ENCODE assay signal across 9 cellular contexts in genomic region chr19:47729468-47729798, GRCh38. TPM values are rescaled to one million over a fixed set of nuclear protein-coding genes. Genes with fewer than 3 reads are reported as not detected.
DNase-seq lines count a peak whose midpoint lies in the region; ATAC-seq, FAIRE-seq and TF ChIP-seq lines count a peak whose summit lies in the region.
"Had no signal": no experiment of that assay in that cellular context is flagged by ENCODE, and none has a peak within 500 bp of the region (broad histone marks: within the 10 kb centered on the region; RNA-seq: fewer than 3 reads in every experiment).

No MANE protein-coding gene starts in this region.

- 1% methylated on average over 9 of the region's 9 CpGs for WGBS in A549 (ENCODE audit: missing lambda C conversion rate)

- peak; percentile 89 for FAIRE-seq in A549 (lab: Jason Lieb, UNC)
- no peak for FAIRE-seq in GM19239 (lab: Jason Lieb, UNC)
- FAIRE-seq: GM12878 had no signal

- in situ Hi-C loops in astrocyte of the spinal cord (cut with HindIII; ENCODE audit: low sequenced_read_pairs) = no loop called here

- H3K4me3 Mint-ChIP-seq in stimulated activated memory B cell treated with anti-CD40 and anti-IgM and Interleukin-4, amounts not matched to agents 10 μg/mL and 1 μg/mL and 100 μg/mL, for 72 hours = no peak overlapping the region

- H3K36me3 Mint-ChIP-seq in stimulated activated memory B cell treated with anti-CD40 and anti-IgM and Interleukin-4, amounts not matched to agents 10 μg/mL and 1 μg/mL and 100 μg/mL, for 72 hours = no peaks in the 10 kb centered on the region

- peak overlapping the region; percentile 98 for H3K4me2 ChIP-seq in A549

- TF ChIP-seq RAD21 in A549 (conservative IDR thresholded peaks at IDR 0.05 in 1 of 2, IDR thresholded peaks at IDR 0.05 in 1 of 2) = no peak; a peak in 3 of 5 replicates

- CTCF ChIA-PET in A549 (lab: Yijun Ruan, JAX) = interaction anchor here (1.0 to 42.0 kb wide), 5 partner anchors 11 to 134 kb away, joined by 3 to 1389 read pairs (median 9); partner anchors contain the start of genes EHD2 and NOP53

- TF ChIP-seq POLR2A in A549 (IDR thresholded peaks at IDR 0.05; ENCODE audit: low read length) = peak; percentile 16; the same call in 1 of the 2 replicates

- H3K4me1 Mint-ChIP-seq in stimulated activated memory B cell treated with anti-CD40 and anti-IgM and Interleukin-4, amounts not matched to agents 10 μg/mL and 1 μg/mL and 100 μg/mL, for 72 hours = peaks cover 18% of the 10 kb centered on the region

- peak overlapping the region; percentile 55; the same call in 1 of the 2 replicates for H3K9ac ChIP-seq in HUES48 (ENCODE audit: low read depth, low read length)

- no peak overlapping the region for H3K27ac Mint-ChIP-seq in stimulated activated memory B cell treated with anti-CD40 and anti-IgM and Interleukin-4, amounts not matched to agents 10 μg/mL and 1 μg/mL and 100 μg/mL, for 72 hours

- peaks cover 4% of the 10 kb centered on the region for H3K9me3 Mint-ChIP-seq in stimulated activated memory B cell treated with anti-CD40 and anti-IgM and Interleukin-4, amounts not matched to agents 10 μg/mL and 1 μg/mL and 100 μg/mL, for 72 hours

- POLR2A ChIA-PET in A549 (lab: Yijun Ruan, JAX) = interaction anchor here (0.5 to 2.0 kb wide), 5 partner anchors 10 to 16 kb away, joined by 3 to 14 read pairs (median 6); partner anchors contain the start of genes EHD2 and NOP53

- H3K27me3 Mint-ChIP-seq in stimulated activated memory B cell treated with anti-CD40 and anti-IgM and Interleukin-4, amounts not matched to agents 10 μg/mL and 1 μg/mL and 100 μg/mL, for 72 hours = peaks cover 57% of the 10 kb centered on the region

- TF ChIP-seq CTCF in A549 (IDR thresholded peaks at IDR 0.05) (no peak), astrocyte of the spinal cord (IDR thresholded peaks at IDR 0.05; ENCODE audit: low read depth, low read length) (no peak)

- H3K9me3 ChIP-seq in A549 (no peaks in the 10 kb centered on the region), HUES48 (ENCODE audit: control insufficient read depth, insufficient read depth, low read length) (no peaks in the 10 kb centered on the region)

- H3K27me3 ChIP-seq in HUES48 (ENCODE audit: control insufficient read depth, insufficient read depth, low read length) = no peaks in the 10 kb centered on the region

- peak; percentile 92 to 98 for DNase-seq in A549 (ENCODE audit: low read depth in 1 of 2, low spot score in 1 of 2)
- DNase-seq in astrocyte of the spinal cord (ENCODE audit: low read depth, low spot score) = peak; percentile 84
- peak; percentile 86 for DNase-seq in iris pigment epithelial cell (ENCODE audit: low read depth)
- DNase-seq in stimulated activated naive CD8-positive, alpha-beta T cell treated with anti-CD3 and anti-CD28 coated beads, Interleukin-15, Interleukin-2, amounts not matched to agents 100 U/mL and 50 U/mL, for 24 hours = no peak
- DNase-seq in effector CD8-positive, alpha-beta T cell (lab: John Stamatoyannopoulos, UW) = no peak
- no peak for DNase-seq in GM19239 (ENCODE audit: insufficient read length, low spot score)

- TF ChIP-seq EP300 in A549 (IDR thresholded peaks at IDR 0.05) = peak; percentile 31 to 67; a peak in 2 of 5 replicates

- H3K4me1 ChIP-seq in A549 = peaks cover 50% of the 10 kb centered on the region
- peaks cover 6% of the 10 kb centered on the region; the same call in 1 of the 2 replicates for H3K4me1 ChIP-seq in HUES48 (ENCODE audit: control insufficient read depth, insufficient read depth, low read length)

- H3K4me3 ChIP-seq in A549 = peak overlapping the region; percentile 48
- H3K4me3 ChIP-seq in HUES48 (ENCODE audit: low read depth, low read length) = peak overlapping the region; percentile 59
- peak overlapping the region; percentile 18 for H3K4me3 ChIP-seq in astrocyte of the spinal cord (ENCODE audit: low read depth, low read length)
- H3K4me3 ChIP-seq: GM12878 had no signal

- H3K27ac ChIP-seq in A549 (peak overlapping the region; percentile 83 to 94), HUES48 (ENCODE audit: low read depth, low read length) (peak overlapping the region; percentile 74)

- peak; percentile 91 to 92 for ATAC-seq in A549
- peak; percentile 50 for ATAC-seq in stimulated activated naive CD8-positive, alpha-beta T cell treated with anti-CD3 and anti-CD28 coated beads, Interleukin-15, Interleukin-2, amounts not matched to agents 100 U/mL and 50 U/mL, for 24 hours
- no peak for ATAC-seq in stimulated activated memory B cell treated with anti-CD40 and anti-IgM and Interleukin-4, amounts not matched to agents 10 μg/mL and 1 μg/mL and 100 μg/mL, for 72 hours

- H3K36me3 ChIP-seq in HUES48 (ENCODE audit: control insufficient read depth, insufficient read depth, low read length) = 0 out of 2 replicates have a peak, but pooled peaks cover 6% of the 10 kb centered on the region

TF ChIP-seq in A549, 52 proteins besides CTCF, POLR2A, EP300 and RAD21 (continues in another document):
- TF ChIP-seq RFX5 (IDR thresholded peaks at IDR 0.05) = no peak
- no peak for TF ChIP-seq KDM1A (IDR thresholded peaks at IDR 0.05; ENCODE audit: low read depth)
- TF ChIP-seq, protein P1, sequence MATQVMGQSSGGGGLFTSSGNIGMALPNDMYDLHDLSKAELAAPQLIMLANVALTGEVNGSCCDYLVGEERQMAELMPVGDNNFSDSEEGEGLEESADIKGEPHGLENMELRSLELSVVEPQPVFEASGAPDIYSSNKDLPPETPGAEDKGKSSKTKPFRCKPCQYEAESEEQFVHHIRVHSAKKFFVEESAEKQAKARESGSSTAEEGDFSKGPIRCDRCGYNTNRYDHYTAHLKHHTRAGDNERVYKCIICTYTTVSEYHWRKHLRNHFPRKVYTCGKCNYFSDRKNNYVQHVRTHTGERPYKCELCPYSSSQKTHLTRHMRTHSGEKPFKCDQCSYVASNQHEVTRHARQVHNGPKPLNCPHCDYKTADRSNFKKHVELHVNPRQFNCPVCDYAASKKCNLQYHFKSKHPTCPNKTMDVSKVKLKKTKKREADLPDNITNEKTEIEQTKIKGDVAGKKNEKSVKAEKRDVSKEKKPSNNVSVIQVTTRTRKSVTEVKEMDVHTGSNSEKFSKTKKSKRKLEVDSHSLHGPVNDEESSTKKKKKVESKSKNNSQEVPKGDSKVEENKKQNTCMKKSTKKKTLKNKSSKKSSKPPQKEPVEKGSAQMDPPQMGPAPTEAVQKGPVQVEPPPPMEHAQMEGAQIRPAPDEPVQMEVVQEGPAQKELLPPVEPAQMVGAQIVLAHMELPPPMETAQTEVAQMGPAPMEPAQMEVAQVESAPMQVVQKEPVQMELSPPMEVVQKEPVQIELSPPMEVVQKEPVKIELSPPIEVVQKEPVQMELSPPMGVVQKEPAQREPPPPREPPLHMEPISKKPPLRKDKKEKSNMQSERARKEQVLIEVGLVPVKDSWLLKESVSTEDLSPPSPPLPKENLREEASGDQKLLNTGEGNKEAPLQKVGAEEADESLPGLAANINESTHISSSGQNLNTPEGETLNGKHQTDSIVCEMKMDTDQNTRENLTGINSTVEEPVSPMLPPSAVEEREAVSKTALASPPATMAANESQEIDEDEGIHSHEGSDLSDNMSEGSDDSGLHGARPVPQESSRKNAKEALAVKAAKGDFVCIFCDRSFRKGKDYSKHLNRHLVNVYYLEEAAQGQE (IDR thresholded peaks at IDR 0.05) = no peak
- TF ChIP-seq CEBPB (IDR thresholded peaks at IDR 0.05) = 0 out of 4 replicates have a peak, but pooled peaks of 1 of the 2 experiments have one; percentile 11
- no peak for TF ChIP-seq ELK1 (IDR thresholded peaks at IDR 0.05; ENCODE audit: low read depth, low read length)
- TF ChIP-seq, protein P2, sequence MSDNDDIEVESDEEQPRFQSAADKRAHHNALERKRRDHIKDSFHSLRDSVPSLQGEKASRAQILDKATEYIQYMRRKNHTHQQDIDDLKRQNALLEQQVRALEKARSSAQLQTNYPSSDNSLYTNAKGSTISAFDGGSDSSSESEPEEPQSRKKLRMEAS (IDR thresholded peaks at IDR 0.05) = peak; percentile 92
- TF ChIP-seq EHMT2 (IDR thresholded peaks at IDR 0.05; ENCODE audit: low read depth) = no peak
- no peak for TF ChIP-seq HOXB13 (CRISPR knock-in tag; IDR thresholded peaks at IDR 0.05; ENCODE audit: low read depth)
- peak; percentile 76; the same call in 1 of the 2 replicates for TF ChIP-seq GATA3 (IDR thresholded peaks at IDR 0.05; ENCODE audit: borderline replicate concordance)
- TF ChIP-seq HEYL (CRISPR knock-in tag; IDR thresholded peaks at IDR 0.05) = no peak

RNA-seq across cellular contexts. Expression of gene NOP53, which starts 15.9 kb away (rescaled TPM):
- polyA plus RNA-seq in A549 (2011; rRNA removed) (169 and 182 TPM in 2 replicates), A549 (2017; fragmentation: RNase III; extraction: RNeasy Plus Mini Kit Qiagen cat#74134 plus additional on column Dnase treatment) (134 to 153 TPM (median 135 TPM) in 3 replicates)
- polyA plus RNA-seq in A549 (2012; cell fraction: cytosol; rRNA removed) = 198 and 215 TPM in 2 replicates
- 223 and 230 TPM in 2 replicates for polyA plus RNA-seq in A549 (2012; cell fraction: nucleus; rRNA removed)
- 109 and 128 TPM in 2 replicates for polyA minus RNA-seq in A549 (2011; rRNA and poly(A)+ RNA removed)

RNA-seq across cellular contexts. Expression of gene EHD2, which starts 16.2 kb away (rescaled TPM):
- polyA plus RNA-seq in A549 (2011; rRNA removed) (32.3 and 36.9 TPM in 2 replicates), A549 (2017; fragmentation: RNase III; extraction: RNeasy Plus Mini Kit Qiagen cat#74134 plus additional on column Dnase treatment) (93.8 to 112 TPM (median 105 TPM) in 3 replicates)
- polyA plus RNA-seq in A549 (2012; cell fraction: cytosol; rRNA removed) = 44.9 and 64.2 TPM in 2 replicates
- 81.9 and 84.0 TPM in 2 replicates for polyA plus RNA-seq in A549 (2012; cell fraction: nucleus; rRNA removed)
- 31.1 and 39.1 TPM in 2 replicates for polyA minus RNA-seq in A549 (2011; rRNA and poly(A)+ RNA removed)

RNA-seq across cellular contexts. Expression of gene SELENOW, which starts 49.1 kb away (rescaled TPM):
- polyA plus RNA-seq in A549 (2011; rRNA removed) (114 and 157 TPM in 2 replicates), A549 (2017; fragmentation: RNase III; extraction: RNeasy Plus Mini Kit Qiagen cat#74134 plus additional on column Dnase treatment) (145 to 155 TPM (median 152 TPM) in 3 replicates)
- 206 and 214 TPM in 2 replicates for polyA plus RNA-seq in A549 (2012; cell fraction: cytosol; rRNA removed)
- polyA plus RNA-seq in A549 (2012; cell fraction: nucleus; rRNA removed) = 110 and 135 TPM in 2 replicates
- polyA minus RNA-seq in A549 (2011; rRNA and poly(A)+ RNA removed) = 32.1 and 48.1 TPM in 2 replicates

Comparison
In these comparisons a context has a peak if more than half of its experiments do, and no peak if none do; other contexts are left out.
1. DNase-seq: peak in A549 (2 of 2), astrocyte of the spinal cord (single experiment) and iris pigment epithelial cell (single experiment); none in stimulated activated naive CD8-positive, alpha-beta T cell treated with anti-CD3 and anti-CD28 coated beads, Interleukin-15, Interleukin-2, amounts not matched to agents 100 U/mL and 50 U/mL, for 24 hours (single experiment), effector CD8-positive, alpha-beta T cell (single experiment) and GM19239 (single experiment).
2. Peak in every context shown above with its lines, with median percentiles within 50 percentile points of each other: H3K4me3 ChIP-seq.